In the genomic region with DNA sequence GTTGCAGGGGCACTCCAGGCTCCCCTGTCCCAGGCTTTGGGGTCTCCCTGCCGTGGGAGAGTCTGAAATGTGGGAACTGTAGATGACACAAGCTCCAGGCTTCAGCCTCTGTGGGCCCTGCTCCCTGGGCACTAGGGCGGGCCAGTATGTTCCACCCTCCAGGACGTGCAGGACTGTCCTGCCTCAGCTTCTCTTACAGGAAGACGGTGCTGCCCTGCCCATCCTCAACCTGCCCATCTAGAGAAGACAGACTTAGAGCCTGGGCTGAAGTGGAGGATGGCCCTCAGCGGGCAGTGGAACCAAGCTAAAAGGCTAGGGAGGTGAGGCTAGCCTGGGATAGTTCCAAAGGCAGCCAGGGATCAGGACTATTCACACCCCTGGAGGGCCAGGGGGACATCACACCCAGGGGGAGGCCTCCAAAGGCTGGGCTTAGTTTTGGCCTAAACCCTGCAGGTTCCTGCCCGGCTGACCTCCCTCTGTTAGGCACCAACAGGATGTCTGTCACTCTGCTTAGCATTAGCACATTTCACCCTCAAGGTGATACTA, we compare ENCODE assay signal across 27 cellular contexts. TPM values are rescaled to one million over a fixed set of nuclear protein-coding genes. Genes with fewer than 3 reads are reported as not detected.
A peak's percentile ranks its signal among the peaks of the same experiment; 100 is the strongest.
DNase-seq lines count a peak whose midpoint lies in the region; ATAC-seq and TF ChIP-seq lines count a peak whose summit lies in the region.
"Had no signal": no experiment of that assay in that cellular context is flagged by ENCODE, and none has a peak within 500 bp of the region (broad histone marks: within the 10 kb centered on the region; RNA-seq: fewer than 3 reads in every experiment).

No MANE protein-coding gene starts in this region.

- WGBS in heart right ventricle, 2 donors, result 85% methylated on average over 6 of the region's 6 CpGs
- 77% methylated on average over 6 of the region's 6 CpGs; no CpG with 5 or more reads in 1 of the 2 donors for WGBS in transverse colon (ENCODE audit: low coverage in 1 of 2), 2 donors
- 49 to 98% (median 90%) methylated on average over 3 to 6 of the region's 6 CpGs for WGBS in adrenal gland, 4 donors

- no peaks in the 10 kb centered on the region for H3K27me3 Mint-ChIP-seq in T-helper 17 cell
- H3K27me3 Mint-ChIP-seq: activated B cell treated with CpG ODN at 0.5 μM for 24 hours; activated T-cell treated with anti-CD3 and anti-CD28 coated beads, Interleukin-2, amount 50 U/mL, for 24 hours; B cell; stimulated activated naive CD8-positive, alpha-beta T cell treated with anti-CD3 and anti-CD28 coated beads, Interleukin-15, amount 100 ng/mL, for 72 hours had no signal

- no peak for ATAC-seq in heart right ventricle
- no peak for ATAC-seq in Right ventricle myocardium superior (ENCODE audit: poor library complexity)
- no peak for ATAC-seq in T-helper 17 cell
- ATAC-seq in GM18873 (IDR thresholded peaks at IDR 0.05; ENCODE audit: low FRiP score, unreplicated experiment), result no peak
- ATAC-seq in HG03342 (IDR thresholded peaks at IDR 0.05; ENCODE audit: unreplicated experiment), result no peak
- ATAC-seq: HCT116; right lobe of liver; stimulated activated naive CD8-positive, alpha-beta T cell treated with anti-CD3 and anti-CD28 coated beads, Interleukin-15, amount 100 ng/mL, for 72 hours had no signal

- in situ Hi-C loops in transverse colon (cut with MboI; ENCODE audit: low pct_ligation_motif_present in 1 of 4, low pct_unique_long_range_greater_than_20kb in 1 of 4, low sequenced_read_pairs in 3 of 4), result loop anchor here in 1 of 4 donors (25.0 kb wide), 1 partner anchor 180 kb away; no protein-coding TSS in a partner anchor

- peaks cover 17% of the 10 kb centered on the region for H3K4me1 Mint-ChIP-seq in T-helper 17 cell

- H3K4me3 Mint-ChIP-seq in T-helper 17 cell, result no peak overlapping the region
- H3K4me3 Mint-ChIP-seq: activated B cell treated with CpG ODN at 0.5 μM for 24 hours; activated T-cell treated with anti-CD3 and anti-CD28 coated beads, Interleukin-2, amount 50 U/mL, for 24 hours; B cell; stimulated activated naive CD8-positive, alpha-beta T cell treated with anti-CD3 and anti-CD28 coated beads, Interleukin-15, amount 100 ng/mL, for 72 hours had no signal

- peaks cover 11 to 43% (median 34%) of the 10 kb centered on the region in 9 donors for H3K4me1 ChIP-seq in heart right ventricle
- peaks cover 37 to 49% of the 10 kb centered on the region in 2 donors for H3K4me1 ChIP-seq in mucosa of rectum (ENCODE audit: control insufficient read depth in 2 of 2, insufficient read depth in 2 of 2, low read length in 2 of 2)
- H3K4me1 ChIP-seq in transverse colon, result peaks cover 16 to 68% (median 39%) of the 10 kb centered on the region in 4 donors
- peaks cover 13 to 14% of the 10 kb centered on the region in 2 donors for H3K4me1 ChIP-seq in adrenal gland (replicated peaks in 1 of 2)

- TF ChIP-seq EP300 in transverse colon (IDR thresholded peaks at IDR 0.05; ENCODE audit: low read depth), result no peak

- no peak for TF ChIP-seq POLR2A in transverse colon (IDR thresholded peaks at IDR 0.05)
- no peak for TF ChIP-seq POLR2A in adrenal gland (IDR thresholded peaks at IDR 0.05)

- DNase-seq in heart right ventricle (no peak), Right ventricle myocardium superior (no peak), T-helper 17 cell (no peak), transverse colon (no peak), adrenal gland (no peak)
- DNase-seq: activated B cell treated with CpG ODN at 0.5 μM for 24 hours; activated CD4-positive, alpha-beta T cell treated with anti-CD3 and anti-CD28 coated beads, Interleukin-2, amount 50 U/mL, for 1 hour; activated naive CD4-positive, alpha-beta T cell; activated T-cell treated with anti-CD3 and anti-CD28 coated beads, Interleukin-2, amount 50 U/mL, for 24 hours; amygdala; brain microvascular endothelial cell; hippocampal formation; mammary epithelial cell; NCI-H1436 treated with DMSO at 0.1 percent for 48 hours; NCI-H2107; right lobe of liver; RPMI8226; stimulated activated CD4-positive, alpha-beta T cell treated with anti-CD3 and anti-CD28 coated beads, Interleukin-12 subunit alpha, Interleukin-12 subunit beta, amount 100 ng/mL, for 4 hours; stimulated activated CD4-positive, alpha-beta T cell treated with anti-CD3 and anti-CD28 coated beads, Interleukin-2, amount 100 ng/mL, for 48 hours; stimulated activated naive CD8-positive, alpha-beta T cell treated with anti-CD3 and anti-CD28 coated beads, Interleukin-15, amount 100 ng/mL, for 72 hours; T-helper 1 cell had no signal

- peak overlapping the region in 9 of 10 donors; percentile 20 to 99 (median 98) for H3K27ac ChIP-seq in heart right ventricle
- peak overlapping the region; percentile 81 to 85 for H3K27ac ChIP-seq in mucosa of rectum (ENCODE audit: low read depth in 2 of 2, low read length in 2 of 2)
- H3K27ac ChIP-seq in transverse colon, result peak overlapping the region; percentile 65 to 71 (median 66)
- no peak overlapping the region for H3K27ac ChIP-seq in adrenal gland
- H3K27ac ChIP-seq: brain microvascular endothelial cell, thoracic aorta had no signal

- H3K27me3 ChIP-seq in heart right ventricle (no peaks in the 10 kb centered on the region), mucosa of rectum (ENCODE audit: control insufficient read depth in 2 of 2, insufficient read depth in 2 of 2, low read length in 2 of 2) (no peaks in the 10 kb centered on the region), transverse colon (no peaks in the 10 kb centered on the region), adrenal gland (no peaks in the 10 kb centered on the region)
- H3K27me3 ChIP-seq: brain microvascular endothelial cell, right lobe of liver had no signal

- H3K36me3 ChIP-seq in heart right ventricle (no peaks in the 10 kb centered on the region), mucosa of rectum (ENCODE audit: control insufficient read depth in 2 of 2, insufficient read depth in 2 of 2, low read length in 2 of 2) (no peaks in the 10 kb centered on the region), transverse colon (no peaks in the 10 kb centered on the region), adrenal gland (replicated peaks in 1 of 2) (no peaks in the 10 kb centered on the region)
- H3K36me3 ChIP-seq: brain microvascular endothelial cell, right lobe of liver, thoracic aorta had no signal

- H3K4me3 ChIP-seq in heart right ventricle (no peak overlapping the region), mucosa of rectum (ENCODE audit: low read length in 2 of 2) (peak overlapping the region in 1 of 2 donors; percentile 20), transverse colon (no peak overlapping the region), adrenal gland (no peak overlapping the region)
- H3K4me3 ChIP-seq: right lobe of liver, thoracic aorta had no signal

- peak overlapping the region; percentile 95 for H3K27ac Mint-ChIP-seq in T-helper 17 cell
- H3K27ac Mint-ChIP-seq: activated B cell treated with CpG ODN at 0.5 μM for 24 hours; B cell; stimulated activated naive CD8-positive, alpha-beta T cell treated with anti-CD3 and anti-CD28 coated beads, Interleukin-15, amount 100 ng/mL, for 72 hours had no signal

- H3K9me3 ChIP-seq in heart right ventricle (no peaks in the 10 kb centered on the region), T-helper 17 cell (ENCODE audit: control insufficient read depth, low read length, poor library complexity, severe bottlenecking) (no peaks in the 10 kb centered on the region), mucosa of rectum (ENCODE audit: control insufficient read depth in 2 of 2, low read length in 2 of 2) (no peaks in the 10 kb centered on the region), transverse colon (no peaks in the 10 kb centered on the region), adrenal gland (replicated peaks in 1 of 3) (no peaks in the 10 kb centered on the region)
- H3K9me3 ChIP-seq: right lobe of liver, thoracic aorta had no signal

- TF ChIP-seq CTCF in heart right ventricle (IDR thresholded peaks at IDR 0.05) (no peak), transverse colon (IDR thresholded peaks at IDR 0.05) (no peak), adrenal gland (IDR thresholded peaks at IDR 0.05) (no peak)

- peaks cover 2% of the 10 kb centered on the region for H3K36me3 Mint-ChIP-seq in T-helper 17 cell (ENCODE audit: low read depth)

- peak overlapping the region in 1 of 2 donors; percentile 28 for H3K9ac ChIP-seq in mucosa of rectum (ENCODE audit: low read depth in 1 of 2, low read length in 2 of 2)

- intact Hi-C loops in heart right ventricle (cut with DNase I), result no loop called here
- intact Hi-C loops in Right ventricle myocardium superior (cut with DNase I), result no loop called here
- intact Hi-C loops in transverse colon (cut with DNase I; ENCODE audit: low total_unique reads), result no loop called here
- intact Hi-C loops in adrenal gland (cut with DNase I), result no loop called here

RNA-seq across cellular contexts. Expression of gene CERK, which starts 4.0 kb away (rescaled TPM):
- total RNA-seq in heart right ventricle (10 to 100 TPM; 50.9 to 97.0 (median 74.2) TPM), Right ventricle myocardium superior (69.0 TPM), T-helper 17 cell (100 to 1,000 TPM; 164 to 174 TPM), transverse colon (10 to 100 TPM; 13.7 to 72.2 (median 63.5) TPM), adrenal gland (10 to 100 TPM; 34.0 to 92.1 (median 48.0) TPM)
- polyA plus RNA-seq in heart right ventricle (10 to 100 TPM; 21.5 to 55.3 TPM), adrenal gland (10 to 100 TPM; 18.6 to 24.3 (median 19.5) TPM)

RNA-seq across cellular contexts. Expression of gene TBC1D22A, which starts 20.4 kb away (rescaled TPM):
- total RNA-seq in heart right ventricle (10 to 100 TPM; 14.6 to 27.9 (median 18.0) TPM), Right ventricle myocardium superior (14.0 TPM), T-helper 17 cell (10 to 100 TPM; 42.1 to 43.8 TPM), transverse colon (100 to 1,000 TPM in 1 of 4 donors, 10 to 100 TPM in 3; 31.2 to 111 (median 41.8) TPM), adrenal gland (10 to 100 TPM; 18.8 to 44.2 (median 29.9) TPM)
- polyA plus RNA-seq in heart right ventricle (10 to 100 TPM in 1 of 2 donors, 1 to 10 TPM in 1; 7.2 to 13.2 TPM), adrenal gland (10 to 100 TPM; 11.5 to 17.4 (median 14.9) TPM)

Comparison
In these comparisons a context has a peak if more than half of its experiments do, and no peak if none do; other contexts are left out.
1. H3K27ac ChIP-seq: peak in heart right ventricle (9 of 10), mucosa of rectum (2 of 2) and transverse colon (4 of 4); none in adrenal gland (0 of 5).